15 cellular contexts compared by ENCODE assay signal in genomic region chr1:81466970-81467369, GRCh38.
A peak's percentile ranks its signal among the peaks of the same experiment; 100 is the strongest.
DNase-seq lines count a peak whose midpoint lies in the region; ATAC-seq and TF ChIP-seq lines count a peak whose summit lies in the region.
"Had no signal": no experiment of that assay in that cellular context is flagged by ENCODE, and none has a peak within 500 bp of the region (broad histone marks: within the 10 kb centered on the region; RNA-seq: fewer than 3 reads in every experiment).

No MANE protein-coding gene starts in this region.

- peak overlapping the region in 4 of 5 experiments; percentile 20 to 74 (median 48) for H3K4me3 Mint-ChIP-seq in brain
- no peak overlapping the region for H3K4me3 Mint-ChIP-seq in nephron
- H3K4me3 Mint-ChIP-seq in type B pancreatic cell: peak overlapping the region; percentile 26
- H3K4me3 Mint-ChIP-seq: CD8-positive, alpha-beta T cell had no signal

- H3K36me3 Mint-ChIP-seq in brain (no peaks in the 10 kb centered on the region), nephron (ENCODE audit: low read depth) (no peaks in the 10 kb centered on the region), type B pancreatic cell (no peaks in the 10 kb centered on the region)
- H3K36me3 Mint-ChIP-seq: CD8-positive, alpha-beta T cell had no signal

- ATAC-seq in GM21367 (IDR thresholded peaks at IDR 0.05; ENCODE audit: unreplicated experiment): no peak
- ATAC-seq in HG03469 (IDR thresholded peaks at IDR 0.05; ENCODE audit: unreplicated experiment): no peak
- ATAC-seq: CD8-positive, alpha-beta T cell; Panc1 had no signal

- no peaks in the 10 kb centered on the region for H3K27me3 Mint-ChIP-seq in brain
- H3K27me3 Mint-ChIP-seq in nephron (ENCODE audit: low read depth): no peaks in the 10 kb centered on the region
- H3K27me3 Mint-ChIP-seq in type B pancreatic cell: peaks cover 2% of the 10 kb centered on the region

- TF ChIP-seq CTCF in brain (conservative IDR thresholded peaks at IDR 0.05) (no peak), nephron (IDR thresholded peaks at IDR 0.05; ENCODE audit: unreplicated experiment in 3 of 3) (no peak), type B pancreatic cell (conservative IDR thresholded peaks at IDR 0.05) (no peak)

- H3K27ac Mint-ChIP-seq in brain: peak overlapping the region in 4 of 5 experiments; percentile 39 to 79 (median 56)
- H3K27ac Mint-ChIP-seq in nephron: peak overlapping the region; percentile 20 to 69 (median 46)
- no peak overlapping the region for H3K27ac Mint-ChIP-seq in type B pancreatic cell
- H3K27ac Mint-ChIP-seq: CD8-positive, alpha-beta T cell had no signal

- DNase-seq in NCI-H146 treated with DMSO at 0.1 percent for 48 hours (lab: John Stamatoyannopoulos, UW; ENCODE audit: unreplicated experiment): peak; percentile 27
- no peak for DNase-seq in type B pancreatic cell (ENCODE audit: extremely low spot score, unreplicated experiment)
- DNase-seq in NCI-H345 treated with DMSO at 0.1 percent for 48 hours (lab: John Stamatoyannopoulos, UW; ENCODE audit: unreplicated experiment): no peak
- DNase-seq: Calu3; CD8-positive, alpha-beta T cell; EL; NCI-H1092 treated with DMSO at 0.1 percent for 48 hours; NCI-H187; NCI-H345; NCI-H526 had no signal

- H3K4me1 Mint-ChIP-seq in brain (peaks cover 51% of the 10 kb centered on the region), nephron (peaks cover 15% of the 10 kb centered on the region), type B pancreatic cell (ENCODE audit: unreplicated experiment) (peaks cover 27% of the 10 kb centered on the region)

- H3K9me3 Mint-ChIP-seq in brain (no peaks in the 10 kb centered on the region), nephron (no peaks in the 10 kb centered on the region), type B pancreatic cell (no peaks in the 10 kb centered on the region)
- H3K9me3 Mint-ChIP-seq: CD8-positive, alpha-beta T cell had no signal

Comparison
In these comparisons a context has a peak if more than half of its experiments do, and no peak if none do; other contexts are left out.
1. H3K4me3 Mint-ChIP-seq: peak in brain (4 of 5) and type B pancreatic cell (single experiment); none in nephron (0 of 3).